Comparison of ENCODE assay signal across 21 cellular contexts in genomic region chr11:126424471-126425039, GRCh38.
"Had no signal": no experiment of that assay in that cellular context is flagged by ENCODE, and none has a peak within 500 bp of the region (broad histone marks: within the 10 kb centered on the region; RNA-seq: fewer than 3 reads in every experiment).

No MANE protein-coding gene starts in this region.

- H3K36me3 ChIP-seq: left lung, neutrophil, pancreas, right atrium auricular region, thoracic aorta, upper lobe of right lung had no signal

- H3K4me3 Mint-ChIP-seq: activated CD4-positive, alpha-beta T cell treated with anti-CD3 and anti-CD28 coated beads, Interleukin-2, amount 10 ng/mL, durations not matched to agents 7 days and 5 days; activated naive CD8-positive, alpha-beta T cell treated with anti-CD3 and anti-CD28 coated beads for 36 hours; mesothelial cell of epicardium; natural killer cell had no signal

- H3K9me3 ChIP-seq: left lung, neutrophil, pancreas, psoas muscle, right atrium auricular region, thoracic aorta, upper lobe of right lung had no signal

- H3K9me3 Mint-ChIP-seq: activated CD4-positive, alpha-beta T cell treated with anti-CD3 and anti-CD28 coated beads, Interleukin-2, amount 10 ng/mL, durations not matched to agents 7 days and 5 days; activated naive CD8-positive, alpha-beta T cell treated with anti-CD3 and anti-CD28 coated beads for 36 hours; activated T-helper 2 cell treated with anti-CD3 and anti-CD28 coated beads, Interferon-gamma antibody, Interleukin-2, Interleukin-4, amounts not matched to agents 10 μg/mL and 5 μg/mL and 100 μg/mL, durations not matched to agents 14 hours and 24 hours and 36 hours; mesothelial cell of epicardium; natural killer cell had no signal

- H3K27me3 Mint-ChIP-seq: activated CD4-positive, alpha-beta T cell treated with anti-CD3 and anti-CD28 coated beads, Interleukin-2, amount 10 ng/mL, durations not matched to agents 7 days and 5 days had no signal

- DNase-seq: activated CD4-positive, alpha-beta T cell treated with anti-CD3 and anti-CD28 coated beads, Interleukin-2, amount 10 ng/mL, durations not matched to agents 7 days and 5 days; activated naive CD4-positive, alpha-beta T cell; activated naive CD8-positive, alpha-beta T cell treated with anti-CD3 and anti-CD28 coated beads for 36 hours; activated T-cell treated with anti-CD3 and anti-CD28 coated beads, Interleukin-2, amount 50 U/mL, for 1 hour; amygdala; kidney; left lung; mammary epithelial cell; natural killer cell; stimulated activated CD4-positive, alpha-beta T cell treated with anti-CD3 and anti-CD28 coated beads, Interleukin-1b, Interleukin-23, amount 100 ng/mL, for 48 hours; upper lobe of right lung had no signal

- H3K27me3 ChIP-seq: left lung, neutrophil, pancreas, right atrium auricular region, upper lobe of right lung had no signal

- H3K27ac ChIP-seq: coronary artery, epithelial cell of prostate, left lung, neutrophil, pancreas, psoas muscle, thoracic aorta, upper lobe of right lung had no signal

- H3K36me3 Mint-ChIP-seq: activated naive CD8-positive, alpha-beta T cell treated with anti-CD3 and anti-CD28 coated beads for 36 hours; mesothelial cell of epicardium; natural killer cell had no signal

- H3K27ac Mint-ChIP-seq: activated CD4-positive, alpha-beta T cell treated with anti-CD3 and anti-CD28 coated beads, Interleukin-2, amount 10 ng/mL, durations not matched to agents 7 days and 5 days; activated naive CD8-positive, alpha-beta T cell treated with anti-CD3 and anti-CD28 coated beads for 36 hours; activated T-helper 2 cell treated with anti-CD3 and anti-CD28 coated beads, Interferon-gamma antibody, Interleukin-2, Interleukin-4, amounts not matched to agents 10 μg/mL and 5 μg/mL and 100 μg/mL, durations not matched to agents 14 hours and 24 hours and 36 hours; mesothelial cell of epicardium had no signal

- H3K4me1 ChIP-seq: psoas muscle had no signal

- ATAC-seq: left lung, natural killer cell, psoas muscle, SK-N-SH treated with all-trans-retinoic acid at 6 μM for 48 hours, upper lobe of right lung had no signal

- H3K4me3 ChIP-seq: coronary artery, left lung, pancreas, psoas muscle, right atrium auricular region, thoracic aorta, upper lobe of right lung had no signal
